8 cellular contexts compared by ENCODE assay signal in genomic region chr11:68584097-68584496, GRCh38.
DNase-seq lines count a peak whose midpoint lies in the region; ATAC-seq and TF ChIP-seq lines count a peak whose summit lies in the region.

No MANE protein-coding gene starts in this region.

- H3K4me3 ChIP-seq in HFF-Myc (replicated peaks; ENCODE audit: low read depth, low read length) (no peak overlapping the region), body of pancreas (no peak overlapping the region), right lobe of liver (no peak overlapping the region)

- DNase-seq in CD1c-positive myeloid dendritic cell (ENCODE audit: extremely low spot score) = peak; percentile 57
- DNase-seq in HFF-Myc (ENCODE audit: extremely low read depth, low read depth) = peak; percentile 19
- peak; percentile 49 for DNase-seq in T-helper 9 cell
- DNase-seq in body of pancreas = peak; percentile 47 to 68 (median 58)
- DNase-seq in right lobe of liver = peak in 1 of 3 donors; percentile 35
- peak; percentile 32 to 55 for DNase-seq in stimulated activated CD8-positive, alpha-beta memory T cell treated with anti-CD3 and anti-CD28 coated beads, Interleukin-2, amount 100 ng/mL, for 48 hours (ENCODE audit: low read depth in 2 of 2)
- DNase-seq in NCI-H524 treated with DMSO at 0.1 percent for 48 hours (lab: John Stamatoyannopoulos, UW) = no peak

- TF ChIP-seq CTCF in HFF-Myc (IDR thresholded peaks at IDR 0.05; ENCODE audit: low read depth, low read length, missing control alignments) (peak; percentile 77), body of pancreas (IDR thresholded peaks at IDR 0.05) (peak; percentile 33 to 48 (median 44)), right lobe of liver (IDR thresholded peaks at IDR 0.05) (peak; percentile 23 to 58 (median 45))

- H3K36me3 ChIP-seq in body of pancreas (replicated peaks in 1 of 2; ENCODE audit: insufficient read depth in 1 of 2, low read depth in 2 of 2) (peaks cover 0 to 6% of the 10 kb centered on the region in 2 donors), right lobe of liver (peaks cover 0 to 49% (median 24%) of the 10 kb centered on the region in 4 donors)

- H3K27ac ChIP-seq in body of pancreas = no peak overlapping the region
- no peak overlapping the region for H3K27ac ChIP-seq in right lobe of liver

- H3K9me3 ChIP-seq in body of pancreas (no peaks in the 10 kb centered on the region), right lobe of liver (no peaks in the 10 kb centered on the region)

- H3K27me3 ChIP-seq in body of pancreas (no peaks in the 10 kb centered on the region), right lobe of liver (no peaks in the 10 kb centered on the region)

- H3K4me1 ChIP-seq in body of pancreas (peaks cover 14% of the 10 kb centered on the region), right lobe of liver (no peaks in the 10 kb centered on the region)

- 75 to 82% methylated on average over 5 to 6 of the region's 6 CpGs for WGBS in body of pancreas, 2 donors
- 43% methylated on average over 1 of the region's 6 CpGs for WGBS in right lobe of liver (ENCODE audit: insufficient coverage, low coverage, low lambda C conversion rate, missing lambda C conversion rate)

- no peak for TF ChIP-seq POLR2A in body of pancreas (IDR thresholded peaks at IDR 0.05)
- no peak for TF ChIP-seq POLR2A in right lobe of liver (IDR thresholded peaks at IDR 0.05)

- intact Hi-C loops in body of pancreas (cut with DNase I) = no loop called here
- intact Hi-C loops in right lobe of liver (cut with DNase I) = no loop called here

- peak; percentile 60 for ATAC-seq in body of pancreas
- ATAC-seq in right lobe of liver = peak; percentile 58 to 73 (median 67)
- ATAC-seq in HG03045 (IDR thresholded peaks at IDR 0.05; ENCODE audit: unreplicated experiment) = no peak
